In genomic region chr19:35224681-35225604, GRCh38 we compare ENCODE assay signal across 13 cellular contexts. TPM values are rescaled to one million over a fixed set of nuclear protein-coding genes. Genes with fewer than 3 reads are reported as not detected.
DNase-seq lines count a peak whose midpoint lies in the region; ATAC-seq and TF ChIP-seq lines count a peak whose summit lies in the region.
"Had no signal": no experiment of that assay in that cellular context is flagged by ENCODE, and none has a peak within 500 bp of the region (broad histone marks: within the 10 kb centered on the region; RNA-seq: fewer than 3 reads in every experiment).

No MANE protein-coding gene starts in this region.

- no peaks in the 10 kb centered on the region for H3K36me3 Mint-ChIP-seq in activated CD4-positive, alpha-beta T cell treated with anti-CD3 and anti-CD28 coated beads for 36 hours (ENCODE audit: low read depth)

- H3K9me3 Mint-ChIP-seq in activated CD4-positive, alpha-beta T cell treated with anti-CD3 and anti-CD28 coated beads for 36 hours (ENCODE audit: low read depth) = no peaks in the 10 kb centered on the region

- no peaks in the 10 kb centered on the region for H3K9me3 ChIP-seq in Peyer's patch
- H3K9me3 ChIP-seq: neutrophil had no signal

- no peaks in the 10 kb centered on the region for H3K36me3 ChIP-seq in Peyer's patch
- H3K36me3 ChIP-seq: neutrophil, stomach had no signal

- ATAC-seq in activated CD4-positive, alpha-beta T cell treated with anti-CD3 and anti-CD28 coated beads for 36 hours = peak; percentile 64

- CTCF ChIA-PET in activated CD4-positive, alpha-beta T cell treated with anti-CD3 and anti-CD28 coated beads for 36 hours (lab: Charles Lee) = interaction anchor here (0.7 to 1.1 kb wide), 2 partner anchors 21 to 53 kb away, joined by 3 read pairs; no protein-coding TSS in a partner anchor

- H3K4me3 Mint-ChIP-seq in activated CD4-positive, alpha-beta T cell treated with anti-CD3 and anti-CD28 coated beads for 36 hours = no peak overlapping the region

- no peaks in the 10 kb centered on the region for H3K27me3 ChIP-seq in Peyer's patch
- H3K27me3 ChIP-seq: neutrophil had no signal

- no peak overlapping the region for H3K4me3 ChIP-seq in Peyer's patch
- H3K4me3 ChIP-seq: stomach had no signal

- intact Hi-C loops in activated CD4-positive, alpha-beta T cell treated with anti-CD3 and anti-CD28 coated beads for 36 hours (cut with DNase I, micrococcal nuclease) = no loop called here
- intact Hi-C loops in posterior vena cava (cut with DNase I) = no loop called here

- H3K27ac Mint-ChIP-seq in activated CD4-positive, alpha-beta T cell treated with anti-CD3 and anti-CD28 coated beads for 36 hours = no peak overlapping the region

- H3K4me1 Mint-ChIP-seq in activated CD4-positive, alpha-beta T cell treated with anti-CD3 and anti-CD28 coated beads for 36 hours = peaks cover 11% of the 10 kb centered on the region

- POLR2A ChIA-PET in activated CD4-positive, alpha-beta T cell treated with anti-CD3 and anti-CD28 coated beads for 36 hours (lab: Charles Lee) = no interaction called here

- no peaks in the 10 kb centered on the region for H3K4me1 ChIP-seq in Peyer's patch

- no peak for TF ChIP-seq POLR2A in Peyer's patch (IDR thresholded peaks at IDR 0.05)

- DNase-seq in activated CD4-positive, alpha-beta T cell treated with anti-CD3 and anti-CD28 coated beads for 36 hours = no peak
- no peak for DNase-seq in activated CD4-positive, alpha-beta T cell treated with anti-CD3 and anti-CD28 coated beads, Interleukin-2, amount 50 U/mL, for 4 hours
- DNase-seq in Peyer's patch (peak in 2 of 3 donors; percentile 53 to 56), germinal center (ENCODE audit: low spot score) (peak; percentile 49), posterior vena cava (ENCODE audit: low spot score) (peak; percentile 76), AML-193 (lab: John Stamatoyannopoulos, UW) (no peak), GM20000 (ENCODE audit: low spot score) (no peak)
- no peak for DNase-seq in effector CD8-positive, alpha-beta T cell (lab: John Stamatoyannopoulos, UW)
- DNase-seq: ACHN, NCI-H1436, stomach had no signal

- TF ChIP-seq CTCF in Peyer's patch (IDR thresholded peaks at IDR 0.05) = no peak
- TF ChIP-seq CTCF in GM20000 (IDR thresholded peaks at IDR 0.05; ENCODE audit: extremely low read depth, missing control alignments) = no peak

- no peaks in the 10 kb centered on the region for H3K27me3 Mint-ChIP-seq in activated CD4-positive, alpha-beta T cell treated with anti-CD3 and anti-CD28 coated beads for 36 hours

- no peak overlapping the region for H3K27ac ChIP-seq in Peyer's patch
- H3K27ac ChIP-seq: neutrophil, stomach had no signal

RNA-seq across cellular contexts. Expression of gene FAM187B, which starts 3.6 kb away (rescaled TPM):
- total RNA-seq in activated CD4-positive, alpha-beta T cell treated with anti-CD3 and anti-CD28 coated beads for 36 hours = not detected
- total RNA-seq in Peyer's patch (not detected), posterior vena cava (not detected)
- total RNA-seq: fibroblast of lung, stomach had no signal

RNA-seq across cellular contexts. Expression of gene LSR, which starts 23.9 kb away (rescaled TPM):
- 10 to 100 TPM; 10.0 to 12.2 TPM for total RNA-seq in activated CD4-positive, alpha-beta T cell treated with anti-CD3 and anti-CD28 coated beads for 36 hours
- total RNA-seq in Peyer's patch = 100 to 1,000 TPM in 3 of 4 donors, 10 to 100 TPM in 1; 28.9 to 214 (median 188) TPM
- total RNA-seq in posterior vena cava = 1 to 10 TPM; 5.1 to 5.5 TPM

RNA-seq across cellular contexts. Expression of gene USF2, which starts 43.8 kb away (rescaled TPM):
- 100 to 1,000 TPM; 116 to 154 TPM for total RNA-seq in activated CD4-positive, alpha-beta T cell treated with anti-CD3 and anti-CD28 coated beads for 36 hours
- total RNA-seq in Peyer's patch (100 to 1,000 TPM; 112 to 201 (median 142) TPM), posterior vena cava (10 to 100 TPM; 78.9 to 88.0 TPM)

RNA-seq across cellular contexts. Expression of gene HAMP, which starts 57.4 kb away (rescaled TPM):
- under 1 TPM; 0.25 to 0.30 TPM for total RNA-seq in activated CD4-positive, alpha-beta T cell treated with anti-CD3 and anti-CD28 coated beads for 36 hours
- total RNA-seq in Peyer's patch (not detected), posterior vena cava (not detected)
- total RNA-seq: fibroblast of lung had no signal

Comparison
In these comparisons a context has a peak if more than half of its experiments do, and no peak if none do; other contexts are left out.
1. DNase-seq: peak in Peyer's patch (2 of 3), germinal center (single experiment) and posterior vena cava (single experiment); none in activated CD4-positive, alpha-beta T cell treated with anti-CD3 and anti-CD28 coated beads for 36 hours (single experiment), activated CD4-positive, alpha-beta T cell treated with anti-CD3 and anti-CD28 coated beads, Interleukin-2, amount 50 U/mL, for 4 hours (0 of 2), effector CD8-positive, alpha-beta T cell (single experiment), AML-193 (0 of 2) and GM20000 (single experiment).